16 cellular contexts compared by ENCODE assay signal in genomic region chr12:12592930-12593329, GRCh38. TPM values are rescaled to one million over a fixed set of nuclear protein-coding genes. Genes with fewer than 3 reads are reported as not detected.
DNase-seq lines count a peak whose midpoint lies in the region; ATAC-seq and TF ChIP-seq lines count a peak whose summit lies in the region.
"Had no signal": no experiment of that assay in that cellular context is flagged by ENCODE, and none has a peak within 500 bp of the region (broad histone marks: within the 10 kb centered on the region; RNA-seq: fewer than 3 reads in every experiment).

No MANE protein-coding gene starts in this region.

- no peaks in the 10 kb centered on the region for H4K20me1 ChIP-seq in neural progenitor cell (ENCODE audit: low read depth)

- H3K4me1 ChIP-seq in adipocyte (ENCODE audit: control insufficient read depth, insufficient read depth, low read length) = peaks cover 4% of the 10 kb centered on the region
- no peaks in the 10 kb centered on the region for H3K4me1 ChIP-seq in neural progenitor cell
- H3K4me1 ChIP-seq: BE2C had no signal

- DNase-seq in BJ (ENCODE audit: low read depth) (peak; percentile 31), HT-29 (ENCODE audit: low spot score) (peak; percentile 48), adipocyte (ENCODE audit: low read depth) (peak; percentile 31), islet precursor cell (peak; percentile 66), neural progenitor cell (ENCODE audit: low spot score) (no peak), dermis blood vessel endothelial cell (no peak)
- DNase-seq in activated effector memory CD4-positive, alpha-beta T cell treated with Interleukin-2 at 50 U/mL for 16 hours = no peak
- DNase-seq: activated CD4-positive, alpha-beta memory T cell treated with anti-CD3 and anti-CD28 coated beads for 36 hours; BE2C; DND-41; NCI-H1105 treated with DMSO at 0.1 percent for 48 hours; stimulated activated CD4-positive, alpha-beta T cell treated with anti-CD3 and anti-CD28 coated beads, Interleukin-1b, Interleukin-23, amount 100 ng/mL, for 48 hours; T1000 had no signal

- no peaks in the 10 kb centered on the region for H3K36me3 Mint-ChIP-seq in neural progenitor cell
- H3K36me3 Mint-ChIP-seq: activated CD4-positive, alpha-beta memory T cell treated with anti-CD3 and anti-CD28 coated beads for 36 hours; brain had no signal

- H3F3A ChIP-seq in neural progenitor cell (ENCODE audit: low read depth) = no peaks in the 10 kb centered on the region

- no peak overlapping the region for H3K27ac ChIP-seq in neural progenitor cell

- H3K9me3 Mint-ChIP-seq in neural progenitor cell = no peaks in the 10 kb centered on the region

- H3K36me3 ChIP-seq in BJ (ENCODE audit: control insufficient read depth, insufficient read depth, low read length) = no peaks in the 10 kb centered on the region
- no peaks in the 10 kb centered on the region for H3K36me3 ChIP-seq in adipocyte (ENCODE audit: control insufficient read depth, insufficient read depth, low read length, severe bottlenecking)
- no peaks in the 10 kb centered on the region for H3K36me3 ChIP-seq in neural progenitor cell
- H3K36me3 ChIP-seq: BE2C had no signal

- H3K9me3 ChIP-seq in adipocyte (ENCODE audit: control insufficient read depth, low read length) = no peaks in the 10 kb centered on the region
- no peaks in the 10 kb centered on the region for H3K9me3 ChIP-seq in neural progenitor cell (ENCODE audit: low read depth)
- H3K9me3 ChIP-seq: BE2C had no signal

- H3K27me3 ChIP-seq in BJ (ENCODE audit: control insufficient read depth, insufficient read depth, low read length) = no peaks in the 10 kb centered on the region; the same call in 1 of the 2 replicates
- H3K27me3 ChIP-seq in adipocyte (replicated peaks; ENCODE audit: control insufficient read depth, insufficient read depth, low read length) = peaks cover 6% of the 10 kb centered on the region
- H3K27me3 ChIP-seq in neural progenitor cell = no peaks in the 10 kb centered on the region
- H3K27me3 ChIP-seq: BE2C had no signal

- peaks cover 2% of the 10 kb centered on the region for H3K27me3 Mint-ChIP-seq in neural progenitor cell (ENCODE audit: insufficient read depth, low read depth)
- H3K27me3 Mint-ChIP-seq: activated CD4-positive, alpha-beta memory T cell treated with anti-CD3 and anti-CD28 coated beads for 36 hours had no signal

- ATAC-seq in HG03025 (IDR thresholded peaks at IDR 0.05; ENCODE audit: low FRiP score, unreplicated experiment) = no peak
- ATAC-seq: Panc1 had no signal

- POLR2A ChIA-PET in BJ (lab: Charles Lee) = interaction anchor here (0.6 kb wide), 1 partner anchor 582 kb away, joined by 3 read pairs; no protein-coding TSS in a partner anchor

- H2AFZ ChIP-seq in neural progenitor cell (replicated peaks) = no peak overlapping the region

- no peak overlapping the region for H3K4me3 ChIP-seq in BJ (ENCODE audit: low read depth, low read length)
- H3K4me3 ChIP-seq in adipocyte (ENCODE audit: low read length) = no peak overlapping the region
- no peak overlapping the region for H3K4me3 ChIP-seq in neural progenitor cell

- no peak overlapping the region for H3K4me2 ChIP-seq in neural progenitor cell

- H3K79me2 ChIP-seq in neural progenitor cell (ENCODE audit: low read depth) = no peaks in the 10 kb centered on the region

- H3K4me1 Mint-ChIP-seq in neural progenitor cell = no peaks in the 10 kb centered on the region
- H3K4me1 Mint-ChIP-seq: brain had no signal

- CTCF ChIA-PET in BJ (lab: Yijun Ruan, JAX) = interaction anchor here (1.1 to 1.2 kb wide), 2 partner anchors 61 to 216 kb away, joined by 3 to 5 read pairs; no protein-coding TSS in a partner anchor

- no peak for TF ChIP-seq CTCF in BJ (IDR thresholded peaks at IDR 0.05; ENCODE audit: insufficient read depth, low read depth, low read length)
- TF ChIP-seq CTCF in neural progenitor cell (IDR thresholded peaks at IDR 0.05) = no peak

- no peak overlapping the region for H3K4me3 Mint-ChIP-seq in neural progenitor cell
- H3K4me3 Mint-ChIP-seq: activated CD4-positive, alpha-beta memory T cell treated with anti-CD3 and anti-CD28 coated beads for 36 hours; brain had no signal

- H3K9ac ChIP-seq in adipocyte (ENCODE audit: low read length) = no peak overlapping the region
- H3K9ac ChIP-seq in neural progenitor cell = no peak overlapping the region

- no peak overlapping the region for H3K27ac Mint-ChIP-seq in neural progenitor cell
- H3K27ac Mint-ChIP-seq: activated CD4-positive, alpha-beta memory T cell treated with anti-CD3 and anti-CD28 coated beads for 36 hours; brain had no signal

RNA-seq across cellular contexts. Expression of gene CREBL2, which starts 18.7 kb away (rescaled TPM):
- polyA plus RNA-seq in BJ (2011; rRNA removed) = 15.4 and 25.6 TPM in 2 replicates
- 8.5 and 10.9 TPM in 2 replicates for polyA minus RNA-seq in BJ (2011; rRNA and poly(A)+ RNA removed)
- 12.2 and 15.7 TPM in 2 replicates for total RNA-seq in HT-29 (2014; rRNA removed; shearing (Covaris generic))
- total RNA-seq in neural progenitor cell (ENCODE audit: low replicate concordance) = 27.9 and 31.4 TPM in 2 replicates
- 37.9 and 42.4 TPM in 2 replicates for total RNA-seq in dermis blood vessel endothelial cell

RNA-seq across cellular contexts. Expression of gene DUSP16, which starts 30.3 kb away (rescaled TPM):
- polyA plus RNA-seq in BJ (2011; rRNA removed) = 5.5 and 7.9 TPM in 2 replicates
- 8.4 and 12.5 TPM in 2 replicates for polyA minus RNA-seq in BJ (2011; rRNA and poly(A)+ RNA removed)
- total RNA-seq in HT-29 (2014; rRNA removed; shearing (Covaris generic)) = 9.2 and 11.3 TPM in 2 replicates
- total RNA-seq in neural progenitor cell (ENCODE audit: low replicate concordance) = 24.0 and 26.1 TPM in 2 replicates
- total RNA-seq in dermis blood vessel endothelial cell = 9.2 and 13.1 TPM in 2 replicates

Comparison
In these comparisons a context has a peak if more than half of its experiments do, and no peak if none do; other contexts are left out.
1. DNase-seq: peak in BJ (single experiment), HT-29 (single experiment), adipocyte (single experiment) and islet precursor cell (single experiment); none in neural progenitor cell (single experiment), activated effector memory CD4-positive, alpha-beta T cell treated with Interleukin-2 at 50 U/mL for 16 hours (single experiment) and dermis blood vessel endothelial cell (single experiment).